In the genomic region with DNA sequence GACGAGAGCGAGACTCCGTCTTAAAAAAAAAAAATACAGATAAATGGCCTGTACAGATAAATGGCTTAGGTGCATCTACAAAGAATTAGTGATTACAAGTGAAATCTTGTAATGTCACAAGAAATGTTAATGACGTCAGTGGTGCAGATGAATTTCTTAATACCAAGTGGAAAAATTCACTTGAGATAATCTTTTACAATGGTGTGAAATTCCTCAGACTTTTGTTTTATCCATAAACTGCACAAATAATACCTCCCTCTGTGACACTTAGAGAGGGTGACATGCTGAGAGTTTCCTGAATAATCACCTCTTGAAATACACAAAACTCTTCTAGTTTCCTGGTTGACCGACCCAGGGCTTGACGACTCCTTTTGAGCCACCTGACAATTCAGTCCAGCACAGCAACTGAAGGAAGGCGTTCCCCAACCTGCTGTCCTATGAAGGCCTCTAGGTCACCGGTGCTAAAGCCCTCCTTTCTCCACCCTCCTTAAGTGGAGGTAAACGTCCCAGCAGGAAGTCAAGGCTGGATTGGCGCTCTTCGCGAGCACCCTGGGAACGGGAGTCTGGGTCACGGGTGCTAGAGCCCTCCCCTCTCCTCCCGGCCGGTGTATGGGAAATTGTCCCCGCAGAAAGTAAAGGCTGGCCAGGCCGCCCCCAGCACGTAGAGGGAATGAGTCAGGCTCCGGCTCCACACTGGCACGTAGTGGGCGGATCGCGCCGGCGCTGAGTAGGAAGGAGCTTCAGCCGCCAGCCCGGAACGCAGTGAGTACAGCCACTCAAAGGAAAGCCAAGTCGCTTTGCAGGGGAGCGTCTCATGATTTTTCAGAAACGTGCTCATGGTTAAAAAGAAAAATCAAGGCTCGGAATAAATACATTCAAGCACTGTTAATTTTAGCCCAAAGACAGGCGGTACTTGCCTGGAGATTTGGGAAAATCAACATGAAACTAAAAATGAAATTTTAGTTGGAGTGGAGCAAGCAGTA, we compare ENCODE assay signal across 1 cellular context.
TF ChIP-seq lines count a peak whose summit lies in the region.

TMEM144 (plus strand) TSS at position 662 of the 983 bp plus-strand sequence. CDS start 2,182 bp downstream, outside the sequence.

TF ChIP-seq in HepG2, 621 proteins besides CTCF, POLR2A, EP300 and RAD21 (continued from another document and continues in another):
- TF ChIP-seq ZNF580 (CRISPR knock-in tag; IDR thresholded peaks at IDR 0.05; ENCODE audit: borderline replicate concordance, low read depth) (peak; percentile 56; the same call in 1 of the 2 replicates), HIVEP1 (CRISPR knock-in tag; IDR thresholded peaks at IDR 0.05) (0 out of 2 replicates have a peak, but pooled peaks have one; percentile 16), ONECUT2 (CRISPR knock-in tag; IDR thresholded peaks at IDR 0.05) (no peak), SMARCE1 (IDR thresholded peaks at IDR 0.05; ENCODE audit: borderline replicate concordance) (no peak), TRIM24 (CRISPR knock-in tag; IDR thresholded peaks at IDR 0.05) (no peak), EEA1 (CRISPR knock-in tag; IDR thresholded peaks at IDR 0.05; ENCODE audit: borderline replicate concordance) (no peak), JDP2 (CRISPR knock-in tag; IDR thresholded peaks at IDR 0.05; ENCODE audit: borderline replicate concordance) (no peak), KLF11 (CRISPR knock-in tag; IDR thresholded peaks at IDR 0.05) (no peak), AGO1 (IDR thresholded peaks at IDR 0.05; ENCODE audit: low read depth, low read length, poor library complexity, severe bottlenecking) (peak; percentile 51), EHMT2 (IDR thresholded peaks at IDR 0.05; ENCODE audit: borderline replicate concordance, low read depth, low read length) (no peak), ZFAT (CRISPR knock-in tag; conservative IDR thresholded peaks at IDR 0.05) (no peak), ZNF24 (IDR thresholded peaks at IDR 0.05) (no peak), ZBTB7A (CRISPR knock-in tag; IDR thresholded peaks at IDR 0.05) (no peak), HOXA3 (CRISPR knock-in tag; IDR thresholded peaks at IDR 0.05) (peak; percentile 39; the same call in 1 of the 2 replicates), RFXAP (CRISPR knock-in tag; IDR thresholded peaks at IDR 0.05; ENCODE audit: borderline replicate concordance) (no peak), LRRFIP1 (CRISPR knock-in tag; conservative IDR thresholded peaks at IDR 0.05) (no peak), NR2F6 (IDR thresholded peaks at IDR 0.05) (no peak), NR2F6 (CRISPR knock-in tag; IDR thresholded peaks at IDR 0.05) (no peak), KDM5B (CRISPR knock-in tag; IDR thresholded peaks at IDR 0.05; ENCODE audit: borderline replicate concordance) (peak; percentile 72; the same call in 1 of the 2 replicates), TEF (CRISPR knock-in tag; IDR thresholded peaks at IDR 0.05) (no peak), ZNF207 (IDR thresholded peaks at IDR 0.05; ENCODE audit: borderline replicate concordance) (no peak), TGIF2 (CRISPR knock-in tag; IDR thresholded peaks at IDR 0.05) (no peak; the same call in 1 of the 2 replicates), HMGA1 (CRISPR knock-in tag; conservative IDR thresholded peaks at IDR 0.05) (no peak), ZNF577 (CRISPR knock-in tag; IDR thresholded peaks at IDR 0.05; ENCODE audit: borderline replicate concordance, low read depth) (no peak), ZNF607 (CRISPR knock-in tag; IDR thresholded peaks at IDR 0.05; ENCODE audit: borderline replicate concordance) (no peak), CEBPB (IDR thresholded peaks at IDR 0.05; ENCODE audit: borderline replicate concordance, low read depth, low read length) (no peak), ZNF556 (CRISPR knock-in tag; IDR thresholded peaks at IDR 0.05; ENCODE audit: borderline replicate concordance) (no peak), BHLHE40 (IDR thresholded peaks at IDR 0.05; ENCODE audit: low read length) (0 out of 2 replicates have a peak, but pooled peaks have one; percentile 40), NAIF1 (CRISPR knock-in tag; IDR thresholded peaks at IDR 0.05; ENCODE audit: borderline replicate concordance) (no peak), TAF1 (CRISPR knock-in tag; IDR thresholded peaks at IDR 0.05) (peak; percentile 72; the same call in 1 of the 2 replicates), POGZ (CRISPR knock-in tag; IDR thresholded peaks at IDR 0.05) (peak; percentile 86), CHCHD3 (CRISPR knock-in tag; IDR thresholded peaks at IDR 0.05) (no peak), ZNF430 (CRISPR knock-in tag; IDR thresholded peaks at IDR 0.05) (no peak), ZNF775 (CRISPR knock-in tag; IDR thresholded peaks at IDR 0.05; ENCODE audit: borderline replicate concordance) (no peak), TEAD3 (CRISPR knock-in tag; optimal IDR thresholded peaks at IDR 0.05; ENCODE audit: borderline replicate concordance) (peak; percentile 46), RXRA (CRISPR knock-in tag; IDR thresholded peaks at IDR 0.05) (peak; percentile 40; the same call in 1 of the 2 replicates)
- TF ChIP-seq, protein P1, sequence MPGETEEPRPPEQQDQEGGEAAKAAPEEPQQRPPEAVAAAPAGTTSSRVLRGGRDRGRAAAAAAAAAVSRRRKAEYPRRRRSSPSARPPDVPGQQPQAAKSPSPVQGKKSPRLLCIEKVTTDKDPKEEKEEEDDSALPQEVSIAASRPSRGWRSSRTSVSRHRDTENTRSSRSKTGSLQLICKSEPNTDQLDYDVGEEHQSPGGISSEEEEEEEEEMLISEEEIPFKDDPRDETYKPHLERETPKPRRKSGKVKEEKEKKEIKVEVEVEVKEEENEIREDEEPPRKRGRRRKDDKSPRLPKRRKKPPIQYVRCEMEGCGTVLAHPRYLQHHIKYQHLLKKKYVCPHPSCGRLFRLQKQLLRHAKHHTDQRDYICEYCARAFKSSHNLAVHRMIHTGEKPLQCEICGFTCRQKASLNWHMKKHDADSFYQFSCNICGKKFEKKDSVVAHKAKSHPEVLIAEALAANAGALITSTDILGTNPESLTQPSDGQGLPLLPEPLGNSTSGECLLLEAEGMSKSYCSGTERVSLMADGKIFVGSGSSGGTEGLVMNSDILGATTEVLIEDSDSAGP (CRISPR knock-in tag; IDR thresholded peaks at IDR 0.05; ENCODE audit: borderline replicate concordance): peak; percentile 46; the same call in 1 of the 2 replicates
- TF ChIP-seq, protein P2, sequence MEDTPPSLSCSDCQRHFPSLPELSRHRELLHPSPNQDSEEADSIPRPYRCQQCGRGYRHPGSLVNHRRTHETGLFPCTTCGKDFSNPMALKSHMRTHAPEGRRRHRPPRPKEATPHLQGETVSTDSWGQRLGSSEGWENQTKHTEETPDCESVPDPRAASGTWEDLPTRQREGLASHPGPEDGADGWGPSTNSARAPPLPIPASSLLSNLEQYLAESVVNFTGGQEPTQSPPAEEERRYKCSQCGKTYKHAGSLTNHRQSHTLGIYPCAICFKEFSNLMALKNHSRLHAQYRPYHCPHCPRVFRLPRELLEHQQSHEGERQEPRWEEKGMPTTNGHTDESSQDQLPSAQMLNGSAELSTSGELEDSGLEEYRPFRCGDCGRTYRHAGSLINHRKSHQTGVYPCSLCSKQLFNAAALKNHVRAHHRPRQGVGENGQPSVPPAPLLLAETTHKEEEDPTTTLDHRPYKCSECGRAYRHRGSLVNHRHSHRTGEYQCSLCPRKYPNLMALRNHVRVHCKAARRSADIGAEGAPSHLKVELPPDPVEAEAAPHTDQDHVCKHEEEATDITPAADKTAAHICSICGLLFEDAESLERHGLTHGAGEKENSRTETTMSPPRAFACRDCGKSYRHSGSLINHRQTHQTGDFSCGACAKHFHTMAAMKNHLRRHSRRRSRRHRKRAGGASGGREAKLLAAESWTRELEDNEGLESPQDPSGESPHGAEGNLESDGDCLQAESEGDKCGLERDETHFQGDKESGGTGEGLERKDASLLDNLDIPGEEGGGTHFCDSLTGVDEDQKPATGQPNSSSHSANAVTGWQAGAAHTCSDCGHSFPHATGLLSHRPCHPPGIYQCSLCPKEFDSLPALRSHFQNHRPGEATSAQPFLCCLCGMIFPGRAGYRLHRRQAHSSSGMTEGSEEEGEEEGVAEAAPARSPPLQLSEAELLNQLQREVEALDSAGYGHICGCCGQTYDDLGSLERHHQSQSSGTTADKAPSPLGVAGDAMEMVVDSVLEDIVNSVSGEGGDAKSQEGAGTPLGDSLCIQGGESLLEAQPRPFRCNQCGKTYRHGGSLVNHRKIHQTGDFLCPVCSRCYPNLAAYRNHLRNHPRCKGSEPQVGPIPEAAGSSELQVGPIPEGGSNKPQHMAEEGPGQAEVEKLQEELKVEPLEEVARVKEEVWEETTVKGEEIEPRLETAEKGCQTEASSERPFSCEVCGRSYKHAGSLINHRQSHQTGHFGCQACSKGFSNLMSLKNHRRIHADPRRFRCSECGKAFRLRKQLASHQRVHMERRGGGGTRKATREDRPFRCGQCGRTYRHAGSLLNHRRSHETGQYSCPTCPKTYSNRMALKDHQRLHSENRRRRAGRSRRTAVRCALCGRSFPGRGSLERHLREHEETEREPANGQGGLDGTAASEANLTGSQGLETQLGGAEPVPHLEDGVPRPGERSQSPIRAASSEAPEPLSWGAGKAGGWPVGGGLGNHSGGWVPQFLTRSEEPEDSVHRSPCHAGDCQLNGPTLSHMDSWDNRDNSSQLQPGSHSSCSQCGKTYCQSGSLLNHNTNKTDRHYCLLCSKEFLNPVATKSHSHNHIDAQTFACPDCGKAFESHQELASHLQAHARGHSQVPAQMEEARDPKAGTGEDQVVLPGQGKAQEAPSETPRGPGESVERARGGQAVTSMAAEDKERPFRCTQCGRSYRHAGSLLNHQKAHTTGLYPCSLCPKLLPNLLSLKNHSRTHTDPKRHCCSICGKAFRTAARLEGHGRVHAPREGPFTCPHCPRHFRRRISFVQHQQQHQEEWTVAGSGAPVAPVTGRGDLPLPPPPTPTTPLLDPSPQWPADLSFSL (CRISPR knock-in tag; IDR thresholded peaks at IDR 0.05): no peak
- TF ChIP-seq, protein P3, sequence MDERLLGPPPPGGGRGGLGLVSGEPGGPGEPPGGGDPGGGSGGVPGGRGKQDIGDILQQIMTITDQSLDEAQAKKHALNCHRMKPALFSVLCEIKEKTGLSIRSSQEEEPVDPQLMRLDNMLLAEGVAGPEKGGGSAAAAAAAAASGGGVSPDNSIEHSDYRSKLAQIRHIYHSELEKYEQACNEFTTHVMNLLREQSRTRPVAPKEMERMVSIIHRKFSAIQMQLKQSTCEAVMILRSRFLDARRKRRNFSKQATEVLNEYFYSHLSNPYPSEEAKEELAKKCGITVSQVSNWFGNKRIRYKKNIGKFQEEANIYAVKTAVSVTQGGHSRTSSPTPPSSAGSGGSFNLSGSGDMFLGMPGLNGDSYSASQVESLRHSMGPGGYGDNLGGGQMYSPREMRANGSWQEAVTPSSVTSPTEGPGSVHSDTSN (CRISPR knock-in tag; IDR thresholded peaks at IDR 0.05): no peak
- TF ChIP-seq, protein P4, sequence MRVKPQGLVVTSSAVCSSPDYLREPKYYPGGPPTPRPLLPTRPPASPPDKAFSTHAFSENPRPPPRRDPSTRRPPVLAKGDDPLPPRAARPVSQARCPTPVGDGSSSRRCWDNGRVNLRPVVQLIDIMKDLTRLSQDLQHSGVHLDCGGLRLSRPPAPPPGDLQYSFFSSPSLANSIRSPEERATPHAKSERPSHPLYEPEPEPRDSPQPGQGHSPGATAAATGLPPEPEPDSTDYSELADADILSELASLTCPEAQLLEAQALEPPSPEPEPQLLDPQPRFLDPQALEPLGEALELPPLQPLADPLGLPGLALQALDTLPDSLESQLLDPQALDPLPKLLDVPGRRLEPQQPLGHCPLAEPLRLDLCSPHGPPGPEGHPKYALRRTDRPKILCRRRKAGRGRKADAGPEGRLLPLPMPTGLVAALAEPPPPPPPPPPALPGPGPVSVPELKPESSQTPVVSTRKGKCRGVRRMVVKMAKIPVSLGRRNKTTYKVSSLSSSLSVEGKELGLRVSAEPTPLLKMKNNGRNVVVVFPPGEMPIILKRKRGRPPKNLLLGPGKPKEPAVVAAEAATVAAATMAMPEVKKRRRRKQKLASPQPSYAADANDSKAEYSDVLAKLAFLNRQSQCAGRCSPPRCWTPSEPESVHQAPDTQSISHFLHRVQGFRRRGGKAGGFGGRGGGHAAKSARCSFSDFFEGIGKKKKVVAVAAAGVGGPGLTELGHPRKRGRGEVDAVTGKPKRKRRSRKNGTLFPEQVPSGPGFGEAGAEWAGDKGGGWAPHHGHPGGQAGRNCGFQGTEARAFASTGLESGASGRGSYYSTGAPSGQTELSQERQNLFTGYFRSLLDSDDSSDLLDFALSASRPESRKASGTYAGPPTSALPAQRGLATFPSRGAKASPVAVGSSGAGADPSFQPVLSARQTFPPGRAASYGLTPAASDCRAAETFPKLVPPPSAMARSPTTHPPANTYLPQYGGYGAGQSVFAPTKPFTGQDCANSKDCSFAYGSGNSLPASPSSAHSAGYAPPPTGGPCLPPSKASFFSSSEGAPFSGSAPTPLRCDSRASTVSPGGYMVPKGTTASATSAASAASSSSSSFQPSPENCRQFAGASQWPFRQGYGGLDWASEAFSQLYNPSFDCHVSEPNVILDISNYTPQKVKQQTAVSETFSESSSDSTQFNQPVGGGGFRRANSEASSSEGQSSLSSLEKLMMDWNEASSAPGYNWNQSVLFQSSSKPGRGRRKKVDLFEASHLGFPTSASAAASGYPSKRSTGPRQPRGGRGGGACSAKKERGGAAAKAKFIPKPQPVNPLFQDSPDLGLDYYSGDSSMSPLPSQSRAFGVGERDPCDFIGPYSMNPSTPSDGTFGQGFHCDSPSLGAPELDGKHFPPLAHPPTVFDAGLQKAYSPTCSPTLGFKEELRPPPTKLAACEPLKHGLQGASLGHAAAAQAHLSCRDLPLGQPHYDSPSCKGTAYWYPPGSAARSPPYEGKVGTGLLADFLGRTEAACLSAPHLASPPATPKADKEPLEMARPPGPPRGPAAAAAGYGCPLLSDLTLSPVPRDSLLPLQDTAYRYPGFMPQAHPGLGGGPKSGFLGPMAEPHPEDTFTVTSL (CRISPR knock-in tag; IDR thresholded peaks at IDR 0.05; ENCODE audit: borderline replicate concordance): peak; percentile 66; the same call in 1 of the 2 replicates
